In the genomic region with DNA sequence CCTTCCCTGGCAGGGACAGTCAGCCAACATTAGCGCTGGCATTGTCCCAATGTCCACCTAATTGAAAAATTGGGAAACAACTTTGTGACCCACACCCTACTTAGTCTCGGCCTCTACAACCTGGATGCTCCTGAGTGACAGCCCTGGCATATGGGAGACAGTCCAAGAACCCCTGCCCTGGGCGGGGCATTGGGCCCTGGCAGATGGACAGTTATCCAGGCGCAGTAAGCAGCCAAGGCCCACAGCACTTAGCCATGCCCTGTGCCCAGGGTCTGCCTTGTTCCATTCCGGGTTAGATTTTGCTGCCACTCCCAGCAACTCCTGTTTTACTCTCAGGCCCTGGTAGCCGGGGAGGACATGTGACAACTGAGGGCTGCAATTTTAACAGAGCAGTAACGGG, we compare ENCODE assay signal across 10 cellular contexts.
"Had no signal": no experiment of that assay in that cellular context is flagged by ENCODE, and none has a peak within 500 bp of the region (broad histone marks: within the 10 kb centered on the region; RNA-seq: fewer than 3 reads in every experiment).

No MANE protein-coding gene starts in this region.

- H3K4me3 ChIP-seq: breast epithelium, esophagus squamous epithelium, pancreas, tibial nerve had no signal

- H3K4me1 ChIP-seq: breast epithelium had no signal

- H3K9me3 ChIP-seq: breast epithelium, esophagus squamous epithelium, pancreas, tibial nerve had no signal

- H3K27me3 ChIP-seq: breast epithelium, esophagus squamous epithelium, pancreas, tibial nerve had no signal

- H3K36me3 ChIP-seq: breast epithelium, pancreas, tibial nerve had no signal

- ATAC-seq: stimulated activated effector memory CD8-positive, alpha-beta T cell treated with anti-CD3 and anti-CD28 coated beads, Interleukin-12 subunit alpha, Interleukin-12 subunit beta, amount 100 ng/mL, for 72 hours had no signal

- DNase-seq: activated CD4-positive, alpha-beta memory T cell treated with anti-CD3 and anti-CD28 coated beads, Interleukin-2, amount 10 ng/mL, durations not matched to agents 7 days and 5 days; aorta; esophagus squamous epithelium; foreskin fibroblast; pancreas; small intestine; T-helper 2 cell had no signal

- H3K27ac ChIP-seq: breast epithelium, esophagus squamous epithelium, pancreas, tibial nerve had no signal
